In genomic region chrX:50071507-50071906, GRCh38 we compare ENCODE assay signal across 23 cellular contexts.
"Had no signal": no experiment of that assay in that cellular context is flagged by ENCODE, and none has a peak within 500 bp of the region (broad histone marks: within the 10 kb centered on the region; RNA-seq: fewer than 3 reads in every experiment).

No MANE protein-coding gene starts in this region.

- H2AFZ ChIP-seq: PC-9 had no signal

- H3K36me3 ChIP-seq: breast epithelium, colonic mucosa had no signal

- H3K27ac ChIP-seq: breast epithelium, colonic mucosa, PC-9 had no signal

- H3K4me2 ChIP-seq: PC-9 had no signal

- FAIRE-seq: TTC549 had no signal

- H3K4me3 ChIP-seq: breast epithelium, colonic mucosa, PC-9 had no signal

- H3K27me3 ChIP-seq: colonic mucosa had no signal

- DNase-seq: activated CD4-positive, alpha-beta T cell treated with anti-CD3 and anti-CD28 coated beads for 4 hours; activated CD8-positive, alpha-beta memory T cell treated with anti-CD3 and anti-CD28 coated beads, Interleukin-2, amount 50 U/mL, for 48 hours; activated CD8-positive, alpha-beta T cell treated with anti-CD3 and anti-CD28 coated beads, Interleukin-2, amount 10 ng/mL, durations not matched to agents 7 days and 5 days; activated naive CD4-positive, alpha-beta T cell; activated T-cell treated with anti-CD3 and anti-CD28 coated beads, Interleukin-2, amount 50 U/mL, for 1 hour; aorta; caudate nucleus; colonic mucosa; Karpas-422; MM.1S; NCI-H187 treated with DMSO at 0.1 percent for 48 hours; NCI-H2081 treated with DMSO at 0.1 percent for 48 hours; NCI-H2171; NCI-H2227 treated with DMSO at 0.1 percent for 48 hours; NCI-H446 treated with DMSO at 0.1 percent for 48 hours; NCI-H524 treated with DMSO at 0.1 percent for 48 hours; PC-9; SHP77 treated with DMSO at 0.1 percent for 48 hours; T-helper 17 cell; T1000 had no signal

- ATAC-seq: activated CD4-positive, CD25-positive, alpha-beta regulatory T cell treated with anti-CD3 and anti-CD28 coated beads, Interleukin-2, amount 50 U/mL, for 24 hours; activated CD8-positive, alpha-beta T cell treated with anti-CD3 and anti-CD28 coated beads, Interleukin-2, amount 10 ng/mL, durations not matched to agents 7 days and 5 days; T-helper 17 cell had no signal

- H3K9me3 ChIP-seq: colonic mucosa had no signal

- H3K4me1 ChIP-seq: breast epithelium, colonic mucosa had no signal
